Comparison of ENCODE assay signal across 1 cellular context in the genomic region with DNA sequence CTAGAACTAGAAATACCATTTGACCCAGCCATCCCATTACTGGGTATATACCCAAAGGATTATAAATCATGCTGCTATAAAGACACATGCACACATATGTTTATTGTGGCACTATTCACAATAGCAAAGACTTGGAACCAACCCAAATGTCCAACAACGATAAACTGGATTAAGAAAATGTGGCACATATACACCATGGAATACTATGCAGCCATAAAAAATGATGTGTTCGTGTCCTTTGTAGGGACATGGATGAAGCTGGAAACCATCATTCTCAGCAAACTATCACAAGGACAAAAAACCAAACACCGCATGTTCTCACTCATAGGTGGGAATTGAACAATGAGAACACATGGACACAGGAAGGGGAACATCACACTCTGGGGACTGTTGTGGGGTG.
TF ChIP-seq lines count a peak whose summit lies in the region.
"Not testable (repeated sequence)": the region's sequence is repeated elsewhere in the genome, so short reads cannot be mapped to it uniquely, and the experiment has no call there.

No MANE protein-coding gene starts in this region.

- POLR2A ChIA-PET in HEK293 (lab: Yijun Ruan, JAX): not testable (repeated sequence)

- H3K36me3 ChIP-seq in HEK293 (ENCODE audit: control insufficient read depth in 2 of 2, insufficient read depth in 1 of 2, low read length in 2 of 2): not testable (repeated sequence)

- TF ChIP-seq CTCF in HEK293 (tag by site-specific recombination; IDR thresholded peaks at IDR 0.05): not testable (repeated sequence)

- CTCF ChIA-PET in HEK293 (lab: Yijun Ruan, JAX): interaction anchor here (1.3 kb wide), 1 partner anchor 9 kb away, joined by 5 read pairs; no protein-coding TSS in a partner anchor

- H3K9me3 ChIP-seq in HEK293 (ENCODE audit: control insufficient read depth, insufficient read depth, low read depth, low read length): not testable (repeated sequence)

- not testable (repeated sequence) for H3K27ac ChIP-seq in HEK293 (ENCODE audit: extremely low read depth, low read depth, low read length)

- H3K4me1 ChIP-seq in HEK293 (ENCODE audit: control insufficient read depth, insufficient read depth, low read length): not testable (repeated sequence)

- not testable (repeated sequence) for H3K4me3 ChIP-seq in HEK293 (ENCODE audit: low read depth, low read length)

TF ChIP-seq in HEK293, 187 proteins besides CTCF, POLR2A, EP300 and RAD21:
- TF ChIP-seq ZNF146 (tag by site-specific recombination; IDR thresholded peaks at IDR 0.05): peak; percentile 92
